ENCODE assay signal across 10 cellular contexts in genomic region chr22:23715811-23716355, GRCh38. TPM values are rescaled to one million over a fixed set of nuclear protein-coding genes. Genes with fewer than 3 reads are reported as not detected.
DNase-seq lines count a peak whose midpoint lies in the region; ATAC-seq and TF ChIP-seq lines count a peak whose summit lies in the region.
"Had no signal": no experiment of that assay in that cellular context is flagged by ENCODE, and none has a peak within 500 bp of the region (broad histone marks: within the 10 kb centered on the region; RNA-seq: fewer than 3 reads in every experiment).

No MANE protein-coding gene starts in this region.

- H3K27me3 ChIP-seq in CD8-positive, alpha-beta memory T cell (ENCODE audit: insufficient read depth, low read length, poor library complexity, severe bottlenecking), result no peaks in the 10 kb centered on the region
- no peaks in the 10 kb centered on the region for H3K27me3 ChIP-seq in MM.1S (replicated peaks; ENCODE audit: insufficient read depth, low read length)
- H3K27me3 ChIP-seq in colonic mucosa, result no peaks in the 10 kb centered on the region
- H3K27me3 ChIP-seq in neuronal stem cell (ENCODE audit: control insufficient read depth in 3 of 3, insufficient read depth in 3 of 3, low read depth in 1 of 3, low read length in 3 of 3), result no peaks in the 10 kb centered on the region

- H2AK5ac ChIP-seq in neuronal stem cell (ENCODE audit: low read depth, low read length), result no peak overlapping the region

- no peak overlapping the region for H3K14ac ChIP-seq in neuronal stem cell (ENCODE audit: low read length)

- H2BK15ac ChIP-seq in neuronal stem cell (ENCODE audit: low read length), result no peak overlapping the region

- no peak overlapping the region for H4K91ac ChIP-seq in neuronal stem cell (ENCODE audit: low read depth, low read length, poor library complexity)

- H3K79me1 ChIP-seq in neuronal stem cell (ENCODE audit: low read depth, low read length), result peaks cover 9% of the 10 kb centered on the region

- H3K4me1 Mint-ChIP-seq in CD8-positive, alpha-beta memory T cell, result peaks cover 16 to 41% (median 28%) of the 10 kb centered on the region in 3 donors

- no peak overlapping the region for H3K27ac ChIP-seq in CD8-positive, alpha-beta memory T cell (ENCODE audit: low read depth, low read length)
- no peak overlapping the region for H3K27ac ChIP-seq in MM.1S (ENCODE audit: low read length)
- no peak overlapping the region for H3K27ac ChIP-seq in colonic mucosa
- H3K27ac ChIP-seq in neuronal stem cell (replicated peaks; ENCODE audit: low read length), result no peak overlapping the region

- no peak overlapping the region for H3K9ac ChIP-seq in MM.1S (ENCODE audit: low read length)
- H3K9ac ChIP-seq in colonic mucosa (ENCODE audit: low read depth in 2 of 2, low read length in 2 of 2), result no peak overlapping the region
- no peak overlapping the region for H3K9ac ChIP-seq in neuronal stem cell (ENCODE audit: low read depth, low read length, poor library complexity)

- H2AFZ ChIP-seq in MM.1S (ENCODE audit: low read length), result no peak overlapping the region
- H2AFZ ChIP-seq in neuronal stem cell (ENCODE audit: low read length), result no peak overlapping the region

- intact Hi-C loops in colonic mucosa (cut with DNase I), result no loop called here

- peak overlapping the region in 6 of 7 donors; percentile 75 to 91 (median 84) for H3K4me3 Mint-ChIP-seq in CD8-positive, alpha-beta memory T cell

- H3K27me3 Mint-ChIP-seq in CD8-positive, alpha-beta memory T cell, result no peaks in the 10 kb centered on the region

- peaks cover 25% of the 10 kb centered on the region for H3K79me2 ChIP-seq in MM.1S (ENCODE audit: low read length)

- H2BK120ac ChIP-seq in neuronal stem cell (ENCODE audit: low read depth, low read length), result no peak overlapping the region

- H3K9me3 ChIP-seq in CD8-positive, alpha-beta memory T cell (ENCODE audit: low read length), result no peaks in the 10 kb centered on the region
- no peaks in the 10 kb centered on the region for H3K9me3 ChIP-seq in MM.1S (replicated peaks; ENCODE audit: insufficient read depth, low read length)
- no peaks in the 10 kb centered on the region for H3K9me3 ChIP-seq in colonic mucosa
- no peaks in the 10 kb centered on the region for H3K9me3 ChIP-seq in neuronal stem cell (replicated peaks in 1 of 2; ENCODE audit: control insufficient read depth in 2 of 2, insufficient read depth in 1 of 2, low read depth in 1 of 2, low read length in 2 of 2)

- H3K27ac Mint-ChIP-seq in CD8-positive, alpha-beta memory T cell, result peak overlapping the region in 7 of 8 donors; percentile 15 to 92 (median 63)

- no peak overlapping the region for H4K8ac ChIP-seq in neuronal stem cell (ENCODE audit: low read depth, low read length)

- H3K18ac ChIP-seq in neuronal stem cell (ENCODE audit: low read length), result no peak overlapping the region

- H2BK5ac ChIP-seq in neuronal stem cell (ENCODE audit: low read length), result no peak overlapping the region

- H3K4me3 ChIP-seq in CD8-positive, alpha-beta memory T cell (ENCODE audit: low read length), result no peak overlapping the region
- H3K4me3 ChIP-seq in MM.1S (ENCODE audit: low read length) (peak overlapping the region; percentile 82; the same call in 1 of the 2 replicates), colonic mucosa (peak overlapping the region; percentile 93), neuronal stem cell (ENCODE audit: low read length in 2 of 2) (peak overlapping the region in 1 of 2 donors; percentile 77)

- peaks cover 3% of the 10 kb centered on the region for H3K36me3 ChIP-seq in CD8-positive, alpha-beta memory T cell (ENCODE audit: insufficient read depth, low read length)
- H3K36me3 ChIP-seq in MM.1S (replicated peaks; ENCODE audit: insufficient read depth, low read length) (no peaks in the 10 kb centered on the region), colonic mucosa (no peaks in the 10 kb centered on the region), neuronal stem cell (replicated peaks in 1 of 2; ENCODE audit: control insufficient read depth in 2 of 2, insufficient read depth in 2 of 2, low read length in 2 of 2) (peaks cover 11 to 45% of the 10 kb centered on the region in 2 donors)

- H3K4ac ChIP-seq in neuronal stem cell (ENCODE audit: low read length), result no peak overlapping the region

- no peaks in the 10 kb centered on the region for H3K9me2 ChIP-seq in MM.1S (replicated peaks; ENCODE audit: insufficient read depth, low read length)

- no peak for ATAC-seq in omental fat pad (ENCODE audit: low FRiP score)

- H3K36me3 Mint-ChIP-seq in CD8-positive, alpha-beta memory T cell, result peaks cover 0 to 36% (median 5%) of the 10 kb centered on the region in 3 donors

- no peak overlapping the region for H2BK12ac ChIP-seq in neuronal stem cell (ENCODE audit: low read length)

- no peak for TF ChIP-seq CTCF in MM.1S (IDR thresholded peaks at IDR 0.05; ENCODE audit: low read length)
- no peak for TF ChIP-seq CTCF in colonic mucosa (IDR thresholded peaks at IDR 0.05)
- TF ChIP-seq CTCF in omental fat pad (IDR thresholded peaks at IDR 0.05), result no peak

- H3K4me2 ChIP-seq in MM.1S (ENCODE audit: low read depth, low read length), result peak overlapping the region; percentile 93; the same call in 1 of the 2 replicates
- H3K4me2 ChIP-seq in neuronal stem cell (ENCODE audit: insufficient read depth, low read length, poor library complexity, severe bottlenecking), result peak overlapping the region; percentile 77

- H3K4me1 ChIP-seq in CD8-positive, alpha-beta memory T cell (ENCODE audit: insufficient read depth, low read length), result peaks cover 16% of the 10 kb centered on the region
- peaks cover 7% of the 10 kb centered on the region for H3K4me1 ChIP-seq in MM.1S (ENCODE audit: low read length)
- H3K4me1 ChIP-seq in colonic mucosa, result peaks cover 8% of the 10 kb centered on the region
- H3K4me1 ChIP-seq in neuronal stem cell (ENCODE audit: control insufficient read depth in 2 of 2, insufficient read depth in 1 of 2, low read depth in 1 of 2, low read length in 2 of 2), result peaks cover 0 to 2% of the 10 kb centered on the region in 2 donors

- H4K20me1 ChIP-seq in MM.1S (ENCODE audit: insufficient read depth, low read length), result no peaks in the 10 kb centered on the region

- POLR2A ChIA-PET in CD8-positive, alpha-beta memory T cell (lab: Charles Lee), result interaction anchor here (1.1 kb wide), 1 partner anchor 17 kb away, joined by 3 read pairs; no protein-coding TSS in a partner anchor

- WGBS in neuronal stem cell (ENCODE audit: extremely low coverage in 2 of 2, insufficient read length in 2 of 2, insufficient replicate concordance in 1 of 2), 2 donors, result no CpG with 5 or more reads among the region's 17 CpGs

- DNase-seq in CD8-positive, alpha-beta memory T cell, result no peak
- DNase-seq in MM.1S (no peak), colonic mucosa (no peak), neuronal stem cell (ENCODE audit: low spot score) (no peak), omental fat pad (ENCODE audit: low spot score) (no peak), SHP77 (lab: John Stamatoyannopoulos, UW) (no peak)
- DNase-seq in activated effector memory CD4-positive, alpha-beta T cell treated with anti-CD3 and anti-CD28 coated beads, Interleukin-2, amount 50 U/mL, for 16 hours, result no peak
- no peak for DNase-seq in stimulated activated naive CD4-positive, alpha-beta T cell (lab: John Stamatoyannopoulos, UW)
- DNase-seq: NCI-H2227 treated with DMSO at 0.1 percent for 48 hours had no signal

- H3K23ac ChIP-seq in neuronal stem cell (ENCODE audit: low read depth, low read length, poor library complexity), result no peak overlapping the region

- H3F3A ChIP-seq in MM.1S (ENCODE audit: insufficient read depth, low read length), result no peaks in the 10 kb centered on the region

- CTCF ChIA-PET in CD8-positive, alpha-beta memory T cell (lab: Charles Lee), result interaction anchor here (1.0 to 1.5 kb wide), 2 partner anchors 16 to 142 kb away, joined by 3 read pairs; partner anchors contain the start of gene SLC2A11

- no peaks in the 10 kb centered on the region for H3K9me3 Mint-ChIP-seq in CD8-positive, alpha-beta memory T cell

RNA-seq across cellular contexts. Expression of gene RGL4, which starts 25.1 kb away (rescaled TPM):
- total RNA-seq in CD8-positive, alpha-beta memory T cell, result 1 to 10 TPM; 3.2 to 4.8 TPM
- polyA plus RNA-seq in CD8-positive, alpha-beta memory T cell, result 58.4 TPM
- under 1 TPM; 0.35 to 0.45 TPM for total RNA-seq in colonic mucosa
- not detected for polyA plus RNA-seq in neuronal stem cell (2013, experiment 1 of 2)
- polyA plus RNA-seq in neuronal stem cell (2013, experiment 2 of 2), result not detected
- 1 to 10 TPM in 2 of 4 donors, under 1 TPM in 1, not detected in 1; 0.38 to 6.9 (median 1.3) TPM for total RNA-seq in omental fat pad
- total RNA-seq: right cardiac atrium had no signal

RNA-seq across cellular contexts. Expression of gene ZNF70, which starts 35.0 kb away (rescaled TPM):
- 1 to 10 TPM; 3.4 to 3.7 TPM for total RNA-seq in CD8-positive, alpha-beta memory T cell
- polyA plus RNA-seq in CD8-positive, alpha-beta memory T cell, result 0.35 TPM
- total RNA-seq in colonic mucosa, result 1 to 10 TPM; 2.8 to 3.5 TPM
- 2.8 TPM for polyA plus RNA-seq in neuronal stem cell (2013, experiment 1 of 2)
- polyA plus RNA-seq in neuronal stem cell (2013, experiment 2 of 2), result 3.0 TPM
- 1 to 10 TPM; 2.8 to 5.1 (median 4.0) TPM for total RNA-seq in omental fat pad

RNA-seq across cellular contexts. Expression of gene VPREB3, which starts 38.3 kb away (rescaled TPM):
- total RNA-seq in CD8-positive, alpha-beta memory T cell, result not detected
- not detected for polyA plus RNA-seq in CD8-positive, alpha-beta memory T cell
- total RNA-seq in colonic mucosa (1 to 10 TPM; 1.2 to 1.9 TPM), omental fat pad (not detected)
- 0.35 TPM for polyA plus RNA-seq in neuronal stem cell (2013, experiment 1 of 2)
- 0.42 TPM for polyA plus RNA-seq in neuronal stem cell (2013, experiment 2 of 2)

RNA-seq across cellular contexts. Expression of gene C22orf15, which starts 46.9 kb away (rescaled TPM):
- under 1 TPM; 0.81 to 0.93 TPM for total RNA-seq in CD8-positive, alpha-beta memory T cell
- polyA plus RNA-seq in CD8-positive, alpha-beta memory T cell, result 0.75 TPM
- total RNA-seq in colonic mucosa (not detected), omental fat pad (not detected)
- polyA plus RNA-seq in neuronal stem cell (2013, experiment 1 of 2), result 3.0 TPM
- 2.8 TPM for polyA plus RNA-seq in neuronal stem cell (2013, experiment 2 of 2)
- polyA plus RNA-seq: right cardiac atrium had no signal

RNA-seq across cellular contexts. Expression of gene CHCHD10, which starts 51.9 kb away (rescaled TPM):
- 100 to 1,000 TPM; 172 to 186 TPM for total RNA-seq in CD8-positive, alpha-beta memory T cell
- 34.0 TPM for polyA plus RNA-seq in CD8-positive, alpha-beta memory T cell
- 100 to 1,000 TPM; 420 to 719 TPM for total RNA-seq in colonic mucosa
- polyA plus RNA-seq in neuronal stem cell (2013, experiment 1 of 2), result 84.6 TPM
- polyA plus RNA-seq in neuronal stem cell (2013, experiment 2 of 2), result 88.1 TPM
- total RNA-seq in omental fat pad, result 10 to 100 TPM; 19.9 to 61.2 (median 31.2) TPM
